Comparison of ENCODE assay signal across 16 cellular contexts in genomic region chr14:76236172-76237130, GRCh38.
DNase-seq lines count a peak whose midpoint lies in the region; ATAC-seq and TF ChIP-seq lines count a peak whose summit lies in the region.
"Had no signal": no experiment of that assay in that cellular context is flagged by ENCODE, and none has a peak within 500 bp of the region (broad histone marks: within the 10 kb centered on the region; RNA-seq: fewer than 3 reads in every experiment).

No MANE protein-coding gene starts in this region.

- peak overlapping the region; percentile 43 for H3K4me2 ChIP-seq in neural progenitor cell
- H3K4me2 ChIP-seq: smooth muscle cell had no signal

- H3K4me3 ChIP-seq in neural progenitor cell, result no peak overlapping the region
- H3K4me3 ChIP-seq in ovary, result no peak overlapping the region
- H3K4me3 ChIP-seq: SK-N-MC, smooth muscle cell had no signal

- 73 to 80% (median 76%) methylated on average over 13 of the region's 13 CpGs for WGBS in ovary, 3 donors

- peak; percentile 63 for ATAC-seq in GM18867 (IDR thresholded peaks at IDR 0.05; ENCODE audit: unreplicated experiment)
- ATAC-seq in GM21786 (IDR thresholded peaks at IDR 0.05; ENCODE audit: unreplicated experiment), result peak; percentile 88
- ATAC-seq in HG03460 (IDR thresholded peaks at IDR 0.05; ENCODE audit: unreplicated experiment), result peak; percentile 68
- ATAC-seq: stimulated activated effector memory CD8-positive, alpha-beta T cell treated with anti-CD3 and anti-CD28 coated beads, Interleukin-12 subunit alpha, Interleukin-12 subunit beta, amount 100 ng/mL, for 72 hours had no signal

- peaks cover 9% of the 10 kb centered on the region for H3F3A ChIP-seq in neural progenitor cell (ENCODE audit: low read depth)

- H4K20me1 ChIP-seq in neural progenitor cell (ENCODE audit: low read depth), result no peaks in the 10 kb centered on the region

- H3K27ac Mint-ChIP-seq in neural progenitor cell (no peak overlapping the region), endothelial cell (ENCODE audit: unreplicated experiment) (no peak overlapping the region)
- H3K27ac Mint-ChIP-seq: activated CD4-positive, alpha-beta memory T cell treated with anti-CD3 and anti-CD28 coated beads for 36 hours; stimulated activated effector memory CD8-positive, alpha-beta T cell treated with anti-CD3 and anti-CD28 coated beads, Interleukin-12 subunit alpha, Interleukin-12 subunit beta, amount 100 ng/mL, for 72 hours had no signal

- H3K9ac ChIP-seq in neural progenitor cell, result no peak overlapping the region

- intact Hi-C loops in ovary (cut with DNase I), result no loop called here

- H3K36me3 Mint-ChIP-seq in neural progenitor cell (peaks cover 6% of the 10 kb centered on the region), endothelial cell (ENCODE audit: low read depth, unreplicated experiment) (peaks cover 7% of the 10 kb centered on the region)

- H3K27me3 Mint-ChIP-seq in neural progenitor cell (ENCODE audit: insufficient read depth, low read depth) (peaks cover 2% of the 10 kb centered on the region), endothelial cell (ENCODE audit: unreplicated experiment) (peaks cover 4% of the 10 kb centered on the region)

- H3K36me3 ChIP-seq in neural progenitor cell, result no peaks in the 10 kb centered on the region
- no peaks in the 10 kb centered on the region for H3K36me3 ChIP-seq in ovary

- H3K9me3 ChIP-seq in neural progenitor cell (ENCODE audit: low read depth) (no peaks in the 10 kb centered on the region), ovary (no peaks in the 10 kb centered on the region)

- no peak overlapping the region for H2AFZ ChIP-seq in neural progenitor cell (replicated peaks)

- H3K9me3 Mint-ChIP-seq in neural progenitor cell (peaks cover 3% of the 10 kb centered on the region), endothelial cell (ENCODE audit: unreplicated experiment) (no peaks in the 10 kb centered on the region)
- H3K9me3 Mint-ChIP-seq: stimulated activated effector memory CD8-positive, alpha-beta T cell treated with anti-CD3 and anti-CD28 coated beads, Interleukin-12 subunit alpha, Interleukin-12 subunit beta, amount 100 ng/mL, for 72 hours had no signal

- no peak for TF ChIP-seq POLR2A in ovary (IDR thresholded peaks at IDR 0.05)

- H3K27me3 ChIP-seq in neural progenitor cell, result no peaks in the 10 kb centered on the region
- H3K27me3 ChIP-seq in ovary, result no peaks in the 10 kb centered on the region

- H3K27ac ChIP-seq in neural progenitor cell, result no peak overlapping the region
- no peak overlapping the region for H3K27ac ChIP-seq in ovary
- H3K27ac ChIP-seq: SK-N-MC had no signal

- H3K79me2 ChIP-seq in neural progenitor cell (ENCODE audit: low read depth), result no peaks in the 10 kb centered on the region

- H3K4me1 ChIP-seq in neural progenitor cell (peaks cover 13% of the 10 kb centered on the region), ovary (ENCODE audit: insufficient read depth) (no peaks in the 10 kb centered on the region)

- H3K4me1 Mint-ChIP-seq in neural progenitor cell, result peaks cover 8% of the 10 kb centered on the region
- H3K4me1 Mint-ChIP-seq in endothelial cell (ENCODE audit: unreplicated experiment), result peaks cover 5% of the 10 kb centered on the region
- H3K4me1 Mint-ChIP-seq: stimulated activated effector memory CD8-positive, alpha-beta T cell treated with anti-CD3 and anti-CD28 coated beads, Interleukin-12 subunit alpha, Interleukin-12 subunit beta, amount 100 ng/mL, for 72 hours had no signal

- no peak for TF ChIP-seq EP300 in ovary (IDR thresholded peaks at IDR 0.05)

- H3K4me3 Mint-ChIP-seq in neural progenitor cell (no peak overlapping the region), endothelial cell (ENCODE audit: unreplicated experiment) (no peak overlapping the region)
- H3K4me3 Mint-ChIP-seq: activated CD4-positive, alpha-beta memory T cell treated with anti-CD3 and anti-CD28 coated beads for 36 hours; stimulated activated effector memory CD8-positive, alpha-beta T cell treated with anti-CD3 and anti-CD28 coated beads, Interleukin-12 subunit alpha, Interleukin-12 subunit beta, amount 100 ng/mL, for 72 hours had no signal

- TF ChIP-seq CTCF in neural progenitor cell (IDR thresholded peaks at IDR 0.05) (no peak), ovary (IDR thresholded peaks at IDR 0.05) (no peak), endothelial cell (IDR thresholded peaks at IDR 0.05; ENCODE audit: unreplicated experiment) (no peak)

- DNase-seq in neural progenitor cell (ENCODE audit: low spot score), result no peak
- no peak for DNase-seq in ovary
- DNase-seq in activated CD4-positive, alpha-beta T cell treated with anti-CD3 and anti-CD28 coated beads, Interleukin-2, amount 50 U/mL, for 1 hour, result no peak
- DNase-seq in endothelial cell (ENCODE audit: low spot score), result no peak
- no peak for DNase-seq in stimulated activated naive CD4-positive, alpha-beta T cell (lab: John Stamatoyannopoulos, UW)
- DNase-seq: activated CD4-positive, alpha-beta memory T cell treated with anti-CD3 and anti-CD28 coated beads for 36 hours; DMS 273 treated with DMSO at 0.1 percent for 48 hours; effector CD8-positive, alpha-beta T cell; hypothalamus; NCI-H510A treated with DMSO at 0.1 percent for 48 hours had no signal
